Comparison of ENCODE assay signal across 6 cellular contexts in the genomic region with DNA sequence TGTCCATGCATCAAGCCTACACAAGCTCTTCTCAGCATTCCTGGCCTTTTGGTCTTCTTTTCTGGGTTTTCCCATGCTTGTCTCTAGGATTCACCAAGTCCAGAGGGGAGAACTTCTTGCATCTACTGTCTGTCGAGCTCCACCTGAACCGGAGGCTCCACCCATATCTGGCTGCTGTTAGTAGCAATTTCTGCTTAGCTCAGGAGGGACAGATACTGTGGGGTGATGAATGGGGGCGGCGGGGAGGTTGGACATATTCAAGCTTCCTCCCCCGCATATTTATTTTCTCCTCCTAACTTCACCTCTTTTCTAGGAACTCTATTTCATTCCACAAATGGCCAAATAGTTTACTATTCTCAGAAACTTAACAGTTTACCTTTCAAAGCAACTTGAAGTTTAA.
"Had no signal": no experiment of that assay in that cellular context is flagged by ENCODE, and none has a peak within 500 bp of the region (broad histone marks: within the 10 kb centered on the region; RNA-seq: fewer than 3 reads in every experiment).

No MANE protein-coding gene starts in this region.

- DNase-seq: GOT3, H7, IMR-90 had no signal

- H3K36me3 ChIP-seq: HAP-1 had no signal

- H2AFZ ChIP-seq: GM23248 had no signal

- H3K4me3 ChIP-seq: GM23248, HAP-1 had no signal

- H3K9me3 ChIP-seq: HAP-1 had no signal

- H3K4me1 ChIP-seq: HAP-1 had no signal

- H3K9ac ChIP-seq: GM23248 had no signal

- FAIRE-seq: HTR-8/SVneo had no signal

- H3K27ac ChIP-seq: GM23248 had no signal
